ENCODE assay signal across 8 cellular contexts in genomic region chr11:36292311-36292722, GRCh38. TPM values are rescaled to one million over a fixed set of nuclear protein-coding genes. Genes with fewer than 3 reads are reported as not detected.
DNase-seq lines count a peak whose midpoint lies in the region; ATAC-seq and TF ChIP-seq lines count a peak whose summit lies in the region.

No MANE protein-coding gene starts in this region.

- CTCF ChIA-PET in activated B cell treated with CpG ODN at 0.5 μM for 24 hours (lab: Charles Lee): interaction anchor here (0.6 to 7.8 kb wide), 20 partner anchors 175 to 457 kb away, joined by 3 to 134 read pairs (median 4); partner anchors contain the start of gene TRAF6

- H3K27me3 Mint-ChIP-seq in activated B cell treated with CpG ODN at 0.5 μM for 24 hours: peaks cover 1% of the 10 kb centered on the region

- ATAC-seq in GM19372 (IDR thresholded peaks at IDR 0.05; ENCODE audit: low read depth, unreplicated experiment) (peak; percentile 37), activated B cell treated with CpG ODN at 0.5 μM for 24 hours (ENCODE audit: low read depth) (peak; percentile 18), HG03354 (IDR thresholded peaks at IDR 0.05; ENCODE audit: poor library complexity, severe bottlenecking, unreplicated experiment) (no peak)

- H3K36me3 ChIP-seq in DOHH2 (ENCODE audit: control insufficient read depth, low read length) (no peaks in the 10 kb centered on the region), testis (ENCODE audit: low read depth, missing control alignments) (no peaks in the 10 kb centered on the region)

- H3K9me3 ChIP-seq in DOHH2 (ENCODE audit: control insufficient read depth, insufficient read depth, low read length): no peaks in the 10 kb centered on the region
- H3K9me3 ChIP-seq in testis: no peaks in the 10 kb centered on the region

- peak; percentile 68 for TF ChIP-seq CTCF in DOHH2 (IDR thresholded peaks at IDR 0.05; ENCODE audit: low read depth, low read length, poor library complexity, severe bottlenecking)
- TF ChIP-seq CTCF in activated B cell treated with CpG ODN at 0.5 μM for 24 hours (IDR thresholded peaks at IDR 0.05): no peak
- peak in 2 of 3 experiments; percentile 31 to 53 for TF ChIP-seq CTCF in testis (IDR thresholded peaks at IDR 0.05)

- H3K4me3 Mint-ChIP-seq in activated B cell treated with CpG ODN at 0.5 μM for 24 hours: no peak overlapping the region

- H3K79me2 ChIP-seq in DOHH2 (ENCODE audit: control insufficient read depth, low read length): peaks cover 12% of the 10 kb centered on the region

- H3K27ac ChIP-seq in DOHH2 (ENCODE audit: low read depth, low read length) (no peak overlapping the region), testis (no peak overlapping the region)

- H3F3A ChIP-seq in DOHH2 (ENCODE audit: control insufficient read depth, insufficient read depth): no peaks in the 10 kb centered on the region

- H3K4me3 ChIP-seq in DOHH2 (ENCODE audit: low read length) (no peak overlapping the region), testis (no peak overlapping the region)

- H4K20me1 ChIP-seq in DOHH2 (ENCODE audit: control insufficient read depth, insufficient read depth, low read depth, low read length): no peaks in the 10 kb centered on the region

- no peak overlapping the region for H3K4me2 ChIP-seq in DOHH2 (ENCODE audit: low read length)

- peak; percentile 69 for DNase-seq in MV-4-11 (lab: John Stamatoyannopoulos, UW)
- no peak for DNase-seq in activated B cell treated with CpG ODN at 0.5 μM for 24 hours
- peak; percentile 63 for DNase-seq in hepatic stellate cell (ENCODE audit: low spot score)
- DNase-seq in testis: no peak
- DNase-seq in stimulated activated CD4-positive, alpha-beta T cell treated with anti-CD3 and anti-CD28 coated beads, Interleukin-4, amount 100 ng/mL, for 4 hours: no peak

- H3K27me3 ChIP-seq in DOHH2 (ENCODE audit: control insufficient read depth, low read length) (no peaks in the 10 kb centered on the region), testis (no peaks in the 10 kb centered on the region)

- intact Hi-C loops in activated B cell treated with CpG ODN at 0.5 μM for 24 hours (cut with micrococcal nuclease) (loop anchor here (1.0 to 2.0 kb wide), 5 partner anchors 62 to 455 kb away; no protein-coding TSS in a partner anchor), testis (cut with DNase I; ENCODE audit: low total_unique reads) (no loop called here)

- no peak overlapping the region for H3K27ac Mint-ChIP-seq in activated B cell treated with CpG ODN at 0.5 μM for 24 hours

- peaks cover 6% of the 10 kb centered on the region for H3K36me3 Mint-ChIP-seq in activated B cell treated with CpG ODN at 0.5 μM for 24 hours (ENCODE audit: low read depth)

- TF ChIP-seq POLR2A in testis (IDR thresholded peaks at IDR 0.05): no peak

- H3K9me2 ChIP-seq in DOHH2 (replicated peaks; ENCODE audit: control insufficient read depth, low read length): no peaks in the 10 kb centered on the region

- POLR2A ChIA-PET in activated B cell treated with CpG ODN at 0.5 μM for 24 hours (lab: Charles Lee): interaction anchor here (0.5 to 1.2 kb wide), 4 partner anchors 111 to 218 kb away, joined by 3 to 10 read pairs (median 4); partner anchors contain the start of gene TRAF6

- no peaks in the 10 kb centered on the region for H3K9me3 Mint-ChIP-seq in activated B cell treated with CpG ODN at 0.5 μM for 24 hours

- H3K4me1 ChIP-seq in DOHH2 (ENCODE audit: control insufficient read depth, low read length) (peaks cover 10% of the 10 kb centered on the region), testis (peaks cover 10% of the 10 kb centered on the region)

- 36 to 62% methylated on average over 1 to 4 of the region's 4 CpGs for WGBS in testis, 2 donors

- H3K4me1 Mint-ChIP-seq in activated B cell treated with CpG ODN at 0.5 μM for 24 hours: peaks cover 21% of the 10 kb centered on the region

RNA-seq across cellular contexts. Expression of gene COMMD9, which starts 3.1 kb away (rescaled TPM):
- total RNA-seq in activated B cell treated with CpG ODN at 0.5 μM for 24 hours (54.4 and 61.0 TPM in 2 replicates), testis (10 to 100 TPM; 42.7 to 58.2 TPM)
- polyA plus RNA-seq in testis (ENCODE audit: insufficient read depth, low read depth, low replicate concordance): 73.9 TPM

RNA-seq across cellular contexts. Expression of gene PRR5L, which starts 3.8 kb away (rescaled TPM):
- total RNA-seq in activated B cell treated with CpG ODN at 0.5 μM for 24 hours (1.0 and 1.7 TPM in 2 replicates), testis (10 to 100 TPM; 14.7 to 15.4 TPM)
- 8.1 TPM for polyA plus RNA-seq in testis (ENCODE audit: insufficient read depth, low read depth, low replicate concordance)

Comparison
In these comparisons a context has a peak if more than half of its experiments do, and no peak if none do; other contexts are left out.
1. DNase-seq: peak in MV-4-11 (single experiment) and hepatic stellate cell (single experiment); none in activated B cell treated with CpG ODN at 0.5 μM for 24 hours (single experiment), testis (single experiment) and stimulated activated CD4-positive, alpha-beta T cell treated with anti-CD3 and anti-CD28 coated beads, Interleukin-4, amount 100 ng/mL, for 4 hours (0 of 2).